In genomic region chr3:31664031-31664430, GRCh38 we compare ENCODE assay signal across 34 cellular contexts.
"Had no signal": no experiment of that assay in that cellular context is flagged by ENCODE, and none has a peak within 500 bp of the region (broad histone marks: within the 10 kb centered on the region; RNA-seq: fewer than 3 reads in every experiment).

No MANE protein-coding gene starts in this region.

- H3K9ac ChIP-seq: KMS-11 had no signal

- H3K4me3 ChIP-seq: MG63 had no signal

- H3K27ac ChIP-seq: KMS-11 had no signal

- H3K27me3 ChIP-seq: MG63 had no signal

- H3K9me3 ChIP-seq: MG63 had no signal

- H3K36me3 ChIP-seq: MG63 had no signal

- H3K4me2 ChIP-seq: KMS-11 had no signal

- DNase-seq: Karpas-422, Kasumi-1, KG1, MG63, MM.1S, MV-4-11, NCI-H1048, NCI-H1092, NCI-H1092 treated with DMSO at 0.1 percent for 48 hours, NCI-H1105, NCI-H1105 treated with DMSO at 0.1 percent for 48 hours, NCI-H1417, NCI-H1417 treated with DMSO at 0.1 percent for 48 hours, NCI-H1436, NCI-H1436 treated with DMSO at 0.1 percent for 48 hours, NCI-H146, NCI-H1694, NCI-H1694 treated with DMSO at 0.1 percent for 48 hours, NCI-H187, NCI-H187 treated with DMSO at 0.1 percent for 48 hours, NCI-H1930, NCI-H2029, NCI-H2029 treated with DMSO at 0.1 percent for 48 hours, NCI-H2081, NCI-H2081 treated with DMSO at 0.1 percent for 48 hours, NCI-H2107, NCI-H2171, NCI-H2171 treated with DMSO at 0.1 percent for 48 hours, NCI-H2227 treated with DMSO at 0.1 percent for 48 hours, NCI-H226, NCI-H345, NCI-H446, NCI-H446 treated with DMSO at 0.1 percent for 48 hours had no signal
